In the genomic region with DNA sequence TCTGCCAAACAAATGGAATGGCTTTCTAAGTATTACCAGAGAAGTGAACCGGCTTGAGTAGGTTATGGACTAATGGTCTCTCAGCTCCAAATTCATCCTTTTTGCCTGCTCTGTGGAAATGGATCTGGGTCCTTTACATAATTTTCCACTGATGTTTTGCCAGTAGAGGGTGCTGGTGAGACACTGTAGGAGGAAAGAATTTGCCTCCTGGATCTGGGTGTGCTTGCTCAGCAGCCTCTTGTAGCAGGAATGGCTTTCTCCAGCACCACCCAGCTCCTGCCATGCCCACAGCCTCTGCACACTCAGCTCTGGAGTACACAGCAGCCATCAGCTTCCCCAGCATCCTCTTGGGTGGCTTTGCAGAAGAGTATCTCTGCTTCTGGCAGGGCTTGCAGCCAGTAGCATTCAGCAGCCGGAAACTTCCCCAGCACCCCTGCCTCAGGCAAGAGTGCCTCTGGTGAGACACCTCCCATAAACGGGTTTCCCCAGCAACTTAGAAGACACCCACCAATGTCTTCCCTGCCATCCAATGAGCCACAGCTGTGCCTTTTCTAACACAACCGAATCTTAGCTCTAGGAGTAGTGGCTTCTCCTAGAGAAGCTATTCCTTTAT, we compare ENCODE assay signal across 8 cellular contexts.
DNase-seq lines count a peak whose midpoint lies in the region; ATAC-seq and TF ChIP-seq lines count a peak whose summit lies in the region.

No MANE protein-coding gene starts in this region.

- TF ChIP-seq CTCF in Peyer's patch (IDR thresholded peaks at IDR 0.05), result peak in 4 of 6 experiments; percentile 16 to 42 (median 34)
- TF ChIP-seq CTCF in foreskin keratinocyte (conservative IDR thresholded peaks at IDR 0.05), result peak; percentile 86

- DNase-seq in ELR (ENCODE audit: low read depth), result peak; percentile 74
- DNase-seq in Peyer's patch, result no peak
- peak; percentile 32 to 65 for DNase-seq in foreskin keratinocyte
- no peak for DNase-seq in activated naive CD8-positive, alpha-beta T cell treated with anti-CD3 and anti-CD28 coated beads for 36 hours
- no peak for DNase-seq in effector memory CD4-positive, alpha-beta T cell
- no peak for DNase-seq in NCI-H1092 treated with DMSO at 0.1 percent for 48 hours (lab: John Stamatoyannopoulos, UW)

- H3K27ac Mint-ChIP-seq in activated naive CD8-positive, alpha-beta T cell treated with anti-CD3 and anti-CD28 coated beads for 36 hours, result no peak overlapping the region

- H3K36me3 ChIP-seq in Peyer's patch, result no peaks in the 10 kb centered on the region
- H3K36me3 ChIP-seq in effector memory CD4-positive, alpha-beta T cell (ENCODE audit: control insufficient read depth, insufficient read depth, low read length), result no peaks in the 10 kb centered on the region

- no peaks in the 10 kb centered on the region for H3K4me1 ChIP-seq in Peyer's patch
- no peaks in the 10 kb centered on the region for H3K4me1 ChIP-seq in foreskin keratinocyte
- no peaks in the 10 kb centered on the region for H3K4me1 ChIP-seq in effector memory CD4-positive, alpha-beta T cell (ENCODE audit: control insufficient read depth, insufficient read depth, low read length, poor library complexity, severe bottlenecking)

- H3K4me3 ChIP-seq in Peyer's patch, result no peak overlapping the region
- no peak overlapping the region for H3K4me3 ChIP-seq in effector memory CD4-positive, alpha-beta T cell (ENCODE audit: insufficient read depth, low read depth, low read length, poor library complexity, severe bottlenecking)

- H3K27me3 Mint-ChIP-seq in activated naive CD8-positive, alpha-beta T cell treated with anti-CD3 and anti-CD28 coated beads for 36 hours, result peaks cover 9% of the 10 kb centered on the region

- no peaks in the 10 kb centered on the region for H3K36me3 Mint-ChIP-seq in activated naive CD8-positive, alpha-beta T cell treated with anti-CD3 and anti-CD28 coated beads for 36 hours

- no peak overlapping the region for H3K4me3 Mint-ChIP-seq in activated naive CD8-positive, alpha-beta T cell treated with anti-CD3 and anti-CD28 coated beads for 36 hours

- TF ChIP-seq POLR2A in Peyer's patch (IDR thresholded peaks at IDR 0.05), result no peak

- H3K27me3 ChIP-seq in Peyer's patch (no peaks in the 10 kb centered on the region), foreskin keratinocyte (no peaks in the 10 kb centered on the region)
- H3K27me3 ChIP-seq in effector memory CD4-positive, alpha-beta T cell (replicated peaks; ENCODE audit: control insufficient read depth, insufficient read depth, low read length, poor library complexity, severe bottlenecking), result no peaks in the 10 kb centered on the region

- ATAC-seq in HG03175 (IDR thresholded peaks at IDR 0.05; ENCODE audit: unreplicated experiment) (peak; percentile 49), foreskin keratinocyte (peak; percentile 89), GM18870 (IDR thresholded peaks at IDR 0.05; ENCODE audit: unreplicated experiment) (no peak)

- H3K4me1 Mint-ChIP-seq in activated naive CD8-positive, alpha-beta T cell treated with anti-CD3 and anti-CD28 coated beads for 36 hours, result no peaks in the 10 kb centered on the region

- H3K27ac ChIP-seq in Peyer's patch (no peak overlapping the region), foreskin keratinocyte (no peak overlapping the region)
- H3K27ac ChIP-seq in effector memory CD4-positive, alpha-beta T cell (ENCODE audit: insufficient read depth, low read length, poor library complexity, severe bottlenecking), result no peak overlapping the region

- H3K9me3 ChIP-seq in Peyer's patch, result no peaks in the 10 kb centered on the region
- no peaks in the 10 kb centered on the region for H3K9me3 ChIP-seq in effector memory CD4-positive, alpha-beta T cell (ENCODE audit: control insufficient read depth, low read length)

- no peaks in the 10 kb centered on the region for H3K9me3 Mint-ChIP-seq in activated naive CD8-positive, alpha-beta T cell treated with anti-CD3 and anti-CD28 coated beads for 36 hours

Comparison
In these comparisons a context has a peak if more than half of its experiments do, and no peak if none do; other contexts are left out.
1. DNase-seq: peak in ELR (single experiment) and foreskin keratinocyte (2 of 2); none in Peyer's patch (0 of 3), activated naive CD8-positive, alpha-beta T cell treated with anti-CD3 and anti-CD28 coated beads for 36 hours (single experiment), effector memory CD4-positive, alpha-beta T cell (0 of 3) and NCI-H1092 treated with DMSO at 0.1 percent for 48 hours (single experiment).